ENCODE assay signal across 7 cellular contexts in genomic region chr1:174093789-174094188, GRCh38.
DNase-seq lines count a peak whose midpoint lies in the region; ATAC-seq and TF ChIP-seq lines count a peak whose summit lies in the region.
"Not testable (repeated sequence)": the region's sequence is repeated elsewhere in the genome, so short reads cannot be mapped to it uniquely, and the experiment has no call there.

No MANE protein-coding gene starts in this region.

- H3K9me3 ChIP-seq in Loucy (ENCODE audit: insufficient read depth, low read depth, low read length): not testable (repeated sequence)

- not testable (repeated sequence) for H3K4me3 ChIP-seq in Loucy (ENCODE audit: low read length, poor library complexity, severe bottlenecking)

- CTCF ChIA-PET in MCF 10A (lab: Yijun Ruan, JAX): interaction anchor here (0.6 to 4.8 kb wide), 18 partner anchors 10 to 955 kb away, joined by 3 to 20 read pairs (median 4); no protein-coding TSS in a partner anchor

- DNase-seq in DMS53 (lab: John Stamatoyannopoulos, UW): peak; percentile 54
- peak; percentile 50 for DNase-seq in NCI-H69 (lab: John Stamatoyannopoulos, UW)
- DNase-seq in MCF 10A (ENCODE audit: unreplicated experiment): peak; percentile 39
- not testable (repeated sequence) for DNase-seq in left cardiac atrium

- H3K9me3 Mint-ChIP-seq in MCF 10A (ENCODE audit: unreplicated experiment): not testable (repeated sequence)

- BruUV-seq in MCF 10A (replicated peaks; lab: Mats Ljungman, UMichigan): not testable (repeated sequence)

- TF ChIP-seq CTCF in Loucy (conservative IDR thresholded peaks at IDR 0.05; ENCODE audit: low read length): peak; percentile 47
- peak; percentile 52 for TF ChIP-seq CTCF in MCF 10A (IDR thresholded peaks at IDR 0.05; ENCODE audit: unreplicated experiment)

- not testable (repeated sequence) for H3K36me3 Mint-ChIP-seq in MCF 10A (ENCODE audit: insufficient read depth, unreplicated experiment)

- H3K27me3 Mint-ChIP-seq in MCF 10A (ENCODE audit: insufficient read depth, unreplicated experiment): not testable (repeated sequence)

- H3K79me2 ChIP-seq in Loucy (ENCODE audit: insufficient read depth, low read length): not testable (repeated sequence)

- not testable (repeated sequence) for H3K27ac Mint-ChIP-seq in MCF 10A (ENCODE audit: low read depth, unreplicated experiment)

- H3F3A ChIP-seq in Loucy (ENCODE audit: low read depth): not testable (repeated sequence)

- H2AFZ ChIP-seq in Loucy (ENCODE audit: low read length): 0 out of 2 replicates have a peak overlapping the region, but pooled peaks have one; percentile 46

- not testable (repeated sequence) for H3K9me2 ChIP-seq in Loucy (replicated peaks; ENCODE audit: low read depth, low read length)

- H3K4me1 Mint-ChIP-seq in MCF 10A (ENCODE audit: insufficient read depth, unreplicated experiment): not testable (repeated sequence)

- H3K9ac ChIP-seq in Loucy (ENCODE audit: low read depth, low read length, poor library complexity, severe bottlenecking): not testable (repeated sequence)

- not testable (repeated sequence) for H3K4me2 ChIP-seq in Loucy (ENCODE audit: low read depth, low read length, poor library complexity, severe bottlenecking)

- H3K4me3 Mint-ChIP-seq in MCF 10A (ENCODE audit: unreplicated experiment): not testable (repeated sequence)

- not testable (repeated sequence) for H3K4me1 ChIP-seq in Loucy (ENCODE audit: insufficient read depth, low read length, poor library complexity, severe bottlenecking)

- ATAC-seq in GM19351 (IDR thresholded peaks at IDR 0.05; ENCODE audit: unreplicated experiment): peak; percentile 48
- ATAC-seq in SK-N-SH treated with all-trans-retinoic acid at 6 μM for 48 hours: peak; percentile 84
- peak; percentile 18 to 53 for ATAC-seq in left cardiac atrium

- not testable (repeated sequence) for H3K27me3 ChIP-seq in Loucy (ENCODE audit: insufficient read depth, low read length, poor library complexity, severe bottlenecking)

- POLR2A ChIA-PET in MCF 10A (lab: Yijun Ruan, JAX): interaction anchor here (0.6 to 1.4 kb wide), 5 partner anchors 10 to 77 kb away, joined by 3 to 4 read pairs (median 3); no protein-coding TSS in a partner anchor

- intact Hi-C loops in MCF 10A (cut with micrococcal nuclease): loop anchor here (1.0 to 5.0 kb wide), 4 partner anchors 124 to 651 kb away; no protein-coding TSS in a partner anchor
- intact Hi-C loops in left cardiac atrium (cut with DNase I): not testable (repeated sequence)

- not testable (repeated sequence) for H4K20me1 ChIP-seq in Loucy (ENCODE audit: insufficient read depth, low read length, poor library complexity, severe bottlenecking)

- not testable (repeated sequence) for H3K36me3 ChIP-seq in Loucy (ENCODE audit: insufficient read depth, low read length)
